In genomic region chr1:228753933-228754332, GRCh38 we compare ENCODE assay signal across 1 cellular context.
TF ChIP-seq lines count a peak whose summit lies in the region.

No MANE protein-coding gene starts in this region.

TF ChIP-seq in K562, 482 proteins besides CTCF, POLR2A, EP300 and RAD21 (continued from another document):
- TF ChIP-seq PBX2 (CRISPR knock-in tag; IDR thresholded peaks at IDR 0.05; ENCODE audit: low read depth) (no peak), PBX2 (tag; conservative IDR thresholded peaks at IDR 0.05; ENCODE audit: low read depth) (no peak), ZNF518B (CRISPR knock-in tag; IDR thresholded peaks at IDR 0.05) (no peak), CBX5 (IDR thresholded peaks at IDR 0.05; ENCODE audit: borderline replicate concordance, low read depth) (no peak), ZNF280B (CRISPR knock-in tag; IDR thresholded peaks at IDR 0.05) (no peak), ZNF79 (CRISPR knock-in tag; IDR thresholded peaks at IDR 0.05; ENCODE audit: low read depth) (no peak)
